15 cellular contexts compared by ENCODE assay signal in the genomic region with DNA sequence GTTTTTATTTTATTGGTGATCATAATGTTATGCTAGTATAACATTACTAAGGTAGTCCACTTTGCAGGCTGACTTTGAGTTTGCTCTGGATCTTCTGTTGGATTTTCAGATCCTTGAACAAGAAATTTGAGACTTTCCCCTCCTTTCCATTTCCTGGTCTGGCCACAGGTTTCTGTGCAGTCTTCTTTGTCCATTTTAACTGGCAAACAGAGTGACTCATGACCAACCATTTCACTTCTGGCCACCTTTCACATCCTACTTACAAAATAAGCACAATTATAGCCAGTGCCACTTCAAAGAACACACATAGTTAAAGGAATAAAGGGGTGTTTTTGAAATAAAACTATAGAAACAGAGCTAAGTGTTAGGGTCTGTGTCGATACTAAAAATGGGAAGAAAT. TPM values are rescaled to one million over a fixed set of nuclear protein-coding genes. Genes with fewer than 3 reads are reported as not detected.
DNase-seq lines count a peak whose midpoint lies in the region; ATAC-seq, FAIRE-seq and TF ChIP-seq lines count a peak whose summit lies in the region.
"Had no signal": no experiment of that assay in that cellular context is flagged by ENCODE, and none has a peak within 500 bp of the region (broad histone marks: within the 10 kb centered on the region; RNA-seq: fewer than 3 reads in every experiment).

No MANE protein-coding gene starts in this region.

- H3K36me3 ChIP-seq in PC-9 (ENCODE audit: low read depth) (no peaks in the 10 kb centered on the region), HepG2 (replicated peaks in 1 of 2; ENCODE audit: control insufficient read depth in 1 of 2, insufficient read depth in 2 of 2, low read length in 2 of 2) (no peaks in the 10 kb centered on the region), adrenal gland (replicated peaks in 1 of 2) (no peaks in the 10 kb centered on the region)
- H3K36me3 ChIP-seq: cardiac muscle cell, HAP-1, ovary, vagina had no signal

- CTCF ChIA-PET in PC-9 (lab: Charles Lee), result no interaction called here
- CTCF ChIA-PET in HepG2 (lab: Yijun Ruan, JAX; ENCODE audit: low intra/inter-chr PET ratio, low total read pairs), result no interaction called here

- no peak overlapping the region for H3K4me2 ChIP-seq in PC-9
- H3K4me2 ChIP-seq in HepG2 (ENCODE audit: low read depth, low read length), result no peak overlapping the region

- H3K4me3 ChIP-seq in PC-9 (no peak overlapping the region), HepG2 (replicated peaks in 1 of 3; ENCODE audit: insufficient read depth in 1 of 3, low read depth in 2 of 3, low read length in 3 of 3) (no peak overlapping the region), adrenal gland (no peak overlapping the region)
- H3K4me3 ChIP-seq: cardiac muscle cell, HAP-1, ovary, vagina had no signal

- FAIRE-seq in GM19239 (lab: Jason Lieb, UNC) (no peak), HepG2 (lab: Jason Lieb, UNC) (no peak)

- WGBS in HepG2 (ENCODE audit: low lambda C conversion rate), result 0% methylated on average over 1 of the region's 1 CpG
- 92 to 100% (median 99%) methylated on average over 1 of the region's 1 CpG for WGBS in adrenal gland, 4 donors

- H3K27me3 ChIP-seq in PC-9 (ENCODE audit: insufficient read depth, low read depth) (no peaks in the 10 kb centered on the region), HepG2 (ENCODE audit: control insufficient read depth in 1 of 2, insufficient read depth in 2 of 2, low read length in 2 of 2) (no peaks in the 10 kb centered on the region), adrenal gland (no peaks in the 10 kb centered on the region)
- H3K27me3 ChIP-seq: cardiac muscle cell, ovary, vagina had no signal

- H3K9me3 ChIP-seq in PC-9 (ENCODE audit: insufficient read depth, low read depth), result 0 out of 2 replicates have a peak, but pooled peaks cover 3% of the 10 kb centered on the region
- H3K9me3 ChIP-seq in HepG2 (ENCODE audit: low read length), result no peaks in the 10 kb centered on the region
- H3K9me3 ChIP-seq in adrenal gland (replicated peaks in 1 of 3), result peaks cover 0 to 5% (median 0%) of the 10 kb centered on the region in 3 donors
- H3K9me3 ChIP-seq: HAP-1, ovary, vagina had no signal

- H3F3A ChIP-seq in PC-9 (ENCODE audit: insufficient read depth, low read depth), result no peaks in the 10 kb centered on the region

- BruUV-seq in PC-9 (replicated peaks; lab: Mats Ljungman, UMichigan) (no TSS peak), HepG2 (replicated peaks; lab: Mats Ljungman, UMichigan) (no TSS peak)

- 0 out of 2 replicates have a peak, but pooled peaks cover 3% of the 10 kb centered on the region for H3K4me1 ChIP-seq in PC-9 (replicated peaks; ENCODE audit: insufficient read depth)
- H3K4me1 ChIP-seq in HepG2 (ENCODE audit: insufficient read depth, low read length), result no peaks in the 10 kb centered on the region
- peaks cover 5 to 11% of the 10 kb centered on the region in 2 donors for H3K4me1 ChIP-seq in adrenal gland (replicated peaks in 1 of 2)
- H3K4me1 ChIP-seq: vagina had no signal

- no peaks in the 10 kb centered on the region for H3K79me2 ChIP-seq in PC-9 (ENCODE audit: low read depth)
- no peaks in the 10 kb centered on the region for H3K79me2 ChIP-seq in HepG2 (ENCODE audit: insufficient read depth, low read length)

- no peak for TF ChIP-seq POLR2A in HepG2 (IDR thresholded peaks at IDR 0.05; ENCODE audit: insufficient read depth in 1 of 2, low read depth in 2 of 2, low read length in 2 of 2)
- TF ChIP-seq POLR2A in adrenal gland (IDR thresholded peaks at IDR 0.05), result no peak

- in situ Hi-C loops in HepG2 (cut with HindIII; ENCODE audit: extremely low pct_ligation_motif_present, low pct_unique_long_range_greater_than_20kb), result no loop called here

- POLR2A ChIA-PET in PC-9 (lab: Charles Lee; ENCODE audit: unreplicated experiment), result no interaction called here
- POLR2A ChIA-PET in HepG2 (lab: Yijun Ruan, JAX), result no interaction called here

- no peaks in the 10 kb centered on the region for H4K20me1 ChIP-seq in PC-9 (ENCODE audit: insufficient read depth)
- no peaks in the 10 kb centered on the region for H4K20me1 ChIP-seq in HepG2 (ENCODE audit: insufficient read depth, low read length)

- 0 out of 2 replicates have a peak overlapping the region, but pooled peaks have one; percentile 34 for H3K27ac ChIP-seq in PC-9
- no peak overlapping the region for H3K27ac ChIP-seq in HepG2 (ENCODE audit: extremely low read length, insufficient read depth, low read length)
- no peak overlapping the region for H3K27ac ChIP-seq in adrenal gland
- H3K27ac ChIP-seq: cardiac muscle cell, ovary, vagina had no signal

- TF ChIP-seq CTCF in PC-9 (conservative IDR thresholded peaks at IDR 0.05) (no peak), HepG2 (CRISPR knock-in tag; IDR thresholded peaks at IDR 0.05) (no peak), adrenal gland (IDR thresholded peaks at IDR 0.05) (no peak)

- no peak for ATAC-seq in HepG2
- ATAC-seq: activated CD8-positive, alpha-beta T cell treated with anti-CD3 and anti-CD28 coated beads for 36 hours had no signal

- peak; percentile 38 for DNase-seq in A172 (ENCODE audit: low spot score)
- peak; percentile 11 for DNase-seq in HCEC 1CT
- peak; percentile 7 to 37 for DNase-seq in PC-9
- peak; percentile 37 for DNase-seq in fibroblast of peridontal ligament (ENCODE audit: extremely low read depth)
- no peak for DNase-seq in GM19239 (ENCODE audit: insufficient read length, low spot score)
- no peak for DNase-seq in HepG2 (ENCODE audit: low spot score)
- no peak for DNase-seq in activated CD4-positive, alpha-beta T cell treated with anti-CD3 and anti-CD28 coated beads for 48 hours
- no peak for DNase-seq in adrenal gland
- DNase-seq: activated CD8-positive, alpha-beta T cell treated with anti-CD3 and anti-CD28 coated beads for 36 hours; NCI-H1436 treated with DMSO at 0.1 percent for 48 hours; ovary; T1000 had no signal

- no peak for TF ChIP-seq RAD21 in HepG2 (CRISPR knock-in tag; IDR thresholded peaks at IDR 0.05)

- H2AFZ ChIP-seq in PC-9 (no peak overlapping the region), HepG2 (ENCODE audit: low read length) (no peak overlapping the region)

- intact Hi-C loops in PC-9 (cut with micrococcal nuclease; ENCODE audit: unreplicated experiment) (no loop called here), HepG2 (cut with micrococcal nuclease; ENCODE audit: unreplicated experiment) (no loop called here), adrenal gland (cut with DNase I) (no loop called here)

- H3K9ac ChIP-seq in HepG2 (ENCODE audit: insufficient read depth, low read depth, low read length), result no peak overlapping the region

- TF ChIP-seq EP300 in HepG2 (IDR thresholded peaks at IDR 0.05; ENCODE audit: low read depth in 2 of 2, low read length in 2 of 2), result no peak
- no peak for TF ChIP-seq EP300 in HepG2 (CRISPR knock-in tag; IDR thresholded peaks at IDR 0.05; ENCODE audit: borderline replicate concordance)

- no peaks in the 10 kb centered on the region for H3K9me2 ChIP-seq in PC-9 (ENCODE audit: insufficient read depth)

TF ChIP-seq in HepG2, 621 proteins besides CTCF, POLR2A, EP300 and RAD21 (continues in another document):
- no peak for TF ChIP-seq GTF3A (CRISPR knock-in tag; conservative IDR thresholded peaks at IDR 0.05)
- no peak for TF ChIP-seq POLR2AphosphoS2 (IDR thresholded peaks at IDR 0.05; ENCODE audit: low read depth, low read length)
- no peak for TF ChIP-seq ZNF629 (CRISPR knock-in tag; conservative IDR thresholded peaks at IDR 0.05)
- TF ChIP-seq GATAD1 (CRISPR knock-in tag; IDR thresholded peaks at IDR 0.05), result no peak
- TF ChIP-seq, protein P1, sequence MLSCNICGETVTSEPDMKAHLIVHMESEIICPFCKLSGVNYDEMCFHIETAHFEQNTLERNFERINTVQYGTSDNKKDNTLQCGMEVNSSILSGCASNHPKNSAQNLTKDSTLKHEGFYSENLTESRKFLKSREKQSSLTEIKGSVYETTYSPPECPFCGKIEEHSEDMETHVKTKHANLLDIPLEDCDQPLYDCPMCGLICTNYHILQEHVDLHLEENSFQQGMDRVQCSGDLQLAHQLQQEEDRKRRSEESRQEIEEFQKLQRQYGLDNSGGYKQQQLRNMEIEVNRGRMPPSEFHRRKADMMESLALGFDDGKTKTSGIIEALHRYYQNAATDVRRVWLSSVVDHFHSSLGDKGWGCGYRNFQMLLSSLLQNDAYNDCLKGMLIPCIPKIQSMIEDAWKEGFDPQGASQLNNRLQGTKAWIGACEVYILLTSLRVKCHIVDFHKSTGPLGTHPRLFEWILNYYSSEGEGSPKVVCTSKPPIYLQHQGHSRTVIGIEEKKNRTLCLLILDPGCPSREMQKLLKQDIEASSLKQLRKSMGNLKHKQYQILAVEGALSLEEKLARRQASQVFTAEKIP (CRISPR knock-in tag; IDR thresholded peaks at IDR 0.05; ENCODE audit: borderline replicate concordance), result no peak
- TF ChIP-seq PHF21A (CRISPR knock-in tag; IDR thresholded peaks at IDR 0.05), result no peak
- no peak for TF ChIP-seq ZNF891 (CRISPR knock-in tag; IDR thresholded peaks at IDR 0.05)

RNA-seq across cellular contexts. Expression of a gene that starts 8.4 kb away (rescaled TPM):
- total RNA-seq in A172 (2014; rRNA removed; shearing (Covaris generic)), result 21.2 and 25.6 TPM in 2 replicates
- 0.61 and 1.6 TPM in 2 replicates for total RNA-seq in PC-9 (2021)
- total RNA-seq in HepG2 (2016; rRNA removed; fragmentation: Illumina TruSeq; extraction: Trizol), result 15.1 and 18.6 TPM in 2 replicates
- 1.2 TPM in 2 replicates for total RNA-seq in HepG2 (2016; cell fraction: cytosol; rRNA removed; fragmentation: Illumina TruSeq; extraction: Trizol; ENCODE audit: low read depth)
- total RNA-seq in HepG2 (2016; cell fraction: insoluble cytoplasmic fraction; rRNA removed; fragmentation: Illumina TruSeq; extraction: Trizol), result 15.2 and 16.0 TPM in 2 replicates
- total RNA-seq in HepG2 (2016; cell fraction: membrane; rRNA removed; fragmentation: Illumina TruSeq; extraction: Trizol), result 3.8 and 5.0 TPM in 2 replicates
- 27.3 and 28.2 TPM in 2 replicates for total RNA-seq in HepG2 (2016; cell fraction: nucleus; rRNA removed; fragmentation: Illumina TruSeq; extraction: Trizol)
- polyA plus RNA-seq in HepG2 (2011; rRNA removed), result 1.6 and 2.7 TPM in 2 replicates
- polyA plus RNA-seq in HepG2 (2011; cell fraction: cytosol; rRNA removed), result 1.6 and 1.7 TPM in 2 replicates
- 7.1 and 7.4 TPM in 2 replicates for polyA plus RNA-seq in HepG2 (2011; cell fraction: nucleus; rRNA removed)
- polyA plus RNA-seq in HepG2 (2012), result 6.0 and 6.3 TPM in 2 replicates
- 0.18 and 0.53 TPM in 2 replicates for polyA plus RNA-seq in HepG2 (2016; cell fraction: cytosol; fragmentation: Illumina TruSeq; extraction: Trizol; ENCODE audit: low read depth)
- 5.7 and 5.9 TPM in 2 replicates for polyA plus RNA-seq in HepG2 (2016; cell fraction: insoluble cytoplasmic fraction; fragmentation: Illumina TruSeq; extraction: Trizol; ENCODE audit: low read depth)
- polyA plus RNA-seq in HepG2 (2016; cell fraction: membrane; fragmentation: Illumina TruSeq; extraction: Trizol; ENCODE audit: low read depth), result 0.66 and 0.73 TPM in 2 replicates
- polyA plus RNA-seq in HepG2 (2016; cell fraction: nucleus; fragmentation: Illumina TruSeq; extraction: Trizol; ENCODE audit: insufficient read depth, low read depth), result 10.5 and 11.2 TPM in 2 replicates
- polyA minus RNA-seq in HepG2 (2011; rRNA and poly(A)+ RNA removed; ENCODE audit: low replicate concordance), result 0.05 and 14.9 TPM in 2 replicates
- polyA minus RNA-seq in HepG2 (2011; cell fraction: cytosol; rRNA and poly(A)+ RNA removed), result 5.3 and 8.7 TPM in 2 replicates
- polyA minus RNA-seq in HepG2 (2011; cell fraction: nucleus; rRNA and poly(A)+ RNA removed), result 42.0 and 54.6 TPM in 2 replicates
- 100 to 1,000 TPM in 1 of 8 donors, 10 to 100 TPM in 7; 27.1 to 229 (median 60.1) TPM for total RNA-seq in adrenal gland
- 10 to 100 TPM in 2 of 3 donors, 1 to 10 TPM in 1; 6.5 to 21.2 (median 14.2) TPM for polyA plus RNA-seq in adrenal gland

Comparison
In these comparisons a context has a peak if more than half of its experiments do, and no peak if none do; other contexts are left out.
1. DNase-seq: peak in A172 (single experiment), HCEC 1CT (single experiment), PC-9 (2 of 2) and fibroblast of peridontal ligament (single experiment); none in GM19239 (single experiment), HepG2 (single experiment), activated CD4-positive, alpha-beta T cell treated with anti-CD3 and anti-CD28 coated beads for 48 hours (single experiment) and adrenal gland (0 of 7).